Comparison of ENCODE assay signal across 8 cellular contexts in the genomic region with DNA sequence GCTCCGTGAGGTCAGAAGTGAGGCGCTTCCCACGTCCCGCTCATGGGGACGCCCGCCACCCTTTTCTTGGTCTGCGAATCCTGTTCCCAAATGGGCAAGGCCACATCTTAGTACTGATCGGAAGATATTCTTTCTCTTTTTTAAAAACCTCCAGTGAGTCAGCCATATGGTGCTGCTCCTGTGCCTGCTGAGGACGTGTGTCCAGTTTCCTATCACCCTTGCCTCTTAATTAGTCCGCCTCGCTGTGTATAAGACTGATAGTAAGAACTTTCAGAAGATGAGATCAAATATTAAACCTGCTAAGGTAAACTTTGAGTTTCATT. TPM values are rescaled to one million over a fixed set of nuclear protein-coding genes. Genes with fewer than 3 reads are reported as not detected.
DNase-seq lines count a peak whose midpoint lies in the region; ATAC-seq and TF ChIP-seq lines count a peak whose summit lies in the region.

No MANE protein-coding gene starts in this region.

- no peaks in the 10 kb centered on the region for H3K36me3 ChIP-seq in HUES48 (ENCODE audit: control insufficient read depth, insufficient read depth, low read length)
- no peaks in the 10 kb centered on the region for H3K36me3 ChIP-seq in stomach

- H3K9me3 Mint-ChIP-seq in activated naive CD4-positive, alpha-beta T cell treated with anti-CD3 and anti-CD28 coated beads, Interleukin-2, amount 50 U/mL, for 24 hours, result no peaks in the 10 kb centered on the region

- no peak for ATAC-seq in GM21619 (IDR thresholded peaks at IDR 0.05; ENCODE audit: unreplicated experiment)

- peaks cover 73% of the 10 kb centered on the region for H3K4me1 Mint-ChIP-seq in activated naive CD4-positive, alpha-beta T cell treated with anti-CD3 and anti-CD28 coated beads, Interleukin-2, amount 50 U/mL, for 24 hours

- peak overlapping the region; percentile 97 for H3K4me3 Mint-ChIP-seq in activated naive CD4-positive, alpha-beta T cell treated with anti-CD3 and anti-CD28 coated beads, Interleukin-2, amount 50 U/mL, for 24 hours

- H3K9me3 ChIP-seq in HUES48 (ENCODE audit: control insufficient read depth, insufficient read depth, low read length), result no peaks in the 10 kb centered on the region
- H3K9me3 ChIP-seq in stomach, result no peaks in the 10 kb centered on the region

- no peak for DNase-seq in activated naive CD4-positive, alpha-beta T cell treated with anti-CD3 and anti-CD28 coated beads, Interleukin-2, amount 50 U/mL, for 16 hours
- DNase-seq in astrocyte of the spinal cord (ENCODE audit: low read depth, low spot score), result no peak
- DNase-seq in iris pigment epithelial cell (ENCODE audit: low read depth), result peak; percentile 40
- no peak for DNase-seq in stomach
- no peak for DNase-seq in CD1c-positive myeloid dendritic cell (ENCODE audit: extremely low spot score)

- H3K4me3 ChIP-seq in HUES48 (ENCODE audit: low read depth, low read length) (peak overlapping the region; percentile 88), astrocyte of the spinal cord (ENCODE audit: low read depth, low read length) (peak overlapping the region; percentile 78), stomach (peak overlapping the region; percentile 63 to 91 (median 84))

- intact Hi-C loops in stomach (cut with DNase I; ENCODE audit: low total_unique reads), result no loop called here

- TF ChIP-seq POLR2A in stomach (IDR thresholded peaks at IDR 0.05), result no peak

- TF ChIP-seq EP300 in stomach (IDR thresholded peaks at IDR 0.05), result no peak

- H3K4me1 ChIP-seq in HUES48 (ENCODE audit: control insufficient read depth, insufficient read depth, low read length) (peaks cover 9% of the 10 kb centered on the region), stomach (peaks cover 21 to 65% (median 45%) of the 10 kb centered on the region in 4 donors)

- whole genome bisulfite sequencing in stomach, 5 donors, result 0 to 3% (median 1%) methylated on average over 3 to 11 of the region's 11 CpGs

- H3K9ac ChIP-seq in HUES48 (ENCODE audit: low read depth, low read length), result peak overlapping the region; percentile 84

- H3K27ac Mint-ChIP-seq in activated naive CD4-positive, alpha-beta T cell treated with anti-CD3 and anti-CD28 coated beads, Interleukin-2, amount 50 U/mL, for 24 hours, result peak overlapping the region; percentile 97

- H3K27ac ChIP-seq in HUES48 (ENCODE audit: low read depth, low read length) (no peak overlapping the region), stomach (peak overlapping the region; percentile 87 to 95 (median 93))

- no peaks in the 10 kb centered on the region for H3K27me3 Mint-ChIP-seq in activated naive CD4-positive, alpha-beta T cell treated with anti-CD3 and anti-CD28 coated beads, Interleukin-2, amount 50 U/mL, for 24 hours

- TF ChIP-seq CTCF in astrocyte of the spinal cord (IDR thresholded peaks at IDR 0.05; ENCODE audit: low read depth, low read length) (no peak), stomach (IDR thresholded peaks at IDR 0.05) (no peak)

- in situ Hi-C loops in astrocyte of the spinal cord (cut with HindIII; ENCODE audit: low sequenced_read_pairs), result no loop called here

- no peaks in the 10 kb centered on the region for H3K27me3 ChIP-seq in HUES48 (ENCODE audit: control insufficient read depth, insufficient read depth, low read length)
- no peaks in the 10 kb centered on the region for H3K27me3 ChIP-seq in stomach

- H3K36me3 Mint-ChIP-seq in activated naive CD4-positive, alpha-beta T cell treated with anti-CD3 and anti-CD28 coated beads, Interleukin-2, amount 50 U/mL, for 24 hours, result peaks cover 5% of the 10 kb centered on the region

RNA-seq across cellular contexts. Expression of gene UBA5, which starts 0.6 kb away (rescaled TPM):
- total RNA-seq in stomach, result 10 to 100 TPM; 33.9 to 88.7 (median 72.7) TPM
- 10 to 100 TPM; 20.2 to 37.9 (median 31.6) TPM for polyA plus RNA-seq in stomach

RNA-seq across cellular contexts. Expression of gene ACAD11, which starts 1.1 kb away (rescaled TPM):
- 100 to 1,000 TPM in 1 of 5 donors, 10 to 100 TPM in 4; 17.5 to 137 (median 55.2) TPM for total RNA-seq in stomach
- 10 to 100 TPM in 1 of 3 donors, 1 to 10 TPM in 2; 2.6 to 10.1 (median 5.2) TPM for polyA plus RNA-seq in stomach
